Comparison of ENCODE assay signal across 25 cellular contexts in the genomic region with DNA sequence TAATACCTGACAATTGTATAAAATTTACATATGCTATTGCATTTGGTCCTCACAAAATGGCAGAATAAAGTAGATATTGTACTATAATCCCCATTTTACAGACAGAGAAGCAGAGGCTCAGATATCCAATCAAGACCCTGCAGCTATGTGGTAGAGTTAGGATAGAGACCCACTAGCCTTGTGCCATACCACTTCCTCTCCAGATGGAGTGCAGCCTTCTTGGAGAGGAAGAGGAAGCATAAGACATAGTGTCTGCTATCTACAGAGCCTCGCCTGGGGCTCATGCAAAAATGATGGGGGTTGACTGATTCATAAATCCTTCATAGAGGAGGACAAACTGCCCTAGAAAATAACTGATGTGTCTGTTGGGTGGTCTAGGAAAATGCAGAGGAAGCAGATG.
"Had no signal": no experiment of that assay in that cellular context is flagged by ENCODE, and none has a peak within 500 bp of the region (broad histone marks: within the 10 kb centered on the region; RNA-seq: fewer than 3 reads in every experiment).

No MANE protein-coding gene starts in this region.

- H3K9me3 Mint-ChIP-seq: activated naive CD4-positive, alpha-beta T cell treated with anti-CD3 and anti-CD28 coated beads, Interleukin-2, amount 10 ng/mL, durations not matched to agents 7 days and 5 days; activated T-cell treated with anti-CD3 and anti-CD28 coated beads, Interleukin-2, amount 50 U/mL, for 4 hours; endodermal cell; memory B cell; nephron progenitor cell; stimulated activated effector memory CD8-positive, alpha-beta T cell treated with anti-CD3 and anti-CD28 coated beads, Interleukin-12 subunit alpha, Interleukin-12 subunit beta, amount 100 ng/mL, for 72 hours had no signal

- H3K36me3 ChIP-seq: heart left ventricle, pancreas, stomach, suprapubic skin, tibial nerve had no signal

- H3K4me3 Mint-ChIP-seq: activated naive CD4-positive, alpha-beta T cell treated with anti-CD3 and anti-CD28 coated beads, Interleukin-2, amount 10 ng/mL, durations not matched to agents 7 days and 5 days; activated T-cell treated with anti-CD3 and anti-CD28 coated beads, Interleukin-2, amount 50 U/mL, for 4 hours; endodermal cell; memory B cell; nephron progenitor cell; stimulated activated effector memory CD8-positive, alpha-beta T cell treated with anti-CD3 and anti-CD28 coated beads, Interleukin-12 subunit alpha, Interleukin-12 subunit beta, amount 100 ng/mL, for 72 hours had no signal

- H3K4me1 Mint-ChIP-seq: activated naive CD4-positive, alpha-beta T cell treated with anti-CD3 and anti-CD28 coated beads, Interleukin-2, amount 10 ng/mL, durations not matched to agents 7 days and 5 days; memory B cell; stimulated activated effector memory CD8-positive, alpha-beta T cell treated with anti-CD3 and anti-CD28 coated beads, Interleukin-12 subunit alpha, Interleukin-12 subunit beta, amount 100 ng/mL, for 72 hours had no signal

- H3K4me3 ChIP-seq: coronary artery, heart left ventricle, pancreas, psoas muscle, stomach, suprapubic skin, tibial nerve had no signal

- DNase-seq: activated CD4-positive, alpha-beta T cell treated with anti-CD3 and anti-CD28 coated beads for 4 hours; activated CD4-positive, alpha-beta T cell treated with anti-CD3 and anti-CD28 coated beads, Interleukin-2, amount 50 U/mL, for 48 hours; activated CD4-positive, CD25-positive, alpha-beta regulatory T cell; activated CD8-positive, alpha-beta memory T cell treated with anti-CD3 and anti-CD28 coated beads, Interleukin-2, amount 50 U/mL, for 48 hours; activated effector memory CD4-positive, alpha-beta T cell treated with Interleukin-2 at 50 U/mL for 16 hours; activated naive CD4-positive, alpha-beta T cell treated with anti-CD3 and anti-CD28 coated beads, Interleukin-2, amount 10 ng/mL, durations not matched to agents 7 days and 5 days; activated T-cell treated with anti-CD3 and anti-CD28 coated beads, Interleukin-2, amount 50 U/mL, for 4 hours; amygdala; cerebellar nuclear complex; endodermal cell; heart left ventricle; left colon; nephron progenitor cell; pancreas; psoas muscle; right cardiac atrium; stimulated activated CD4-positive, alpha-beta T cell treated with anti-CD3 and anti-CD28 coated beads, Interleukin-12 subunit alpha, Interleukin-12 subunit beta, amount 100 ng/mL, for 4 hours; stimulated activated CD4-positive, alpha-beta T cell treated with anti-CD3 and anti-CD28 coated beads, Interleukin-1b, Interleukin-23, amount 100 ng/mL, for 48 hours; stomach; T-helper 9 cell had no signal

- H3K4me1 ChIP-seq: heart left ventricle, psoas muscle, suprapubic skin, tibial nerve had no signal

- ATAC-seq: activated T-cell treated with anti-CD3 and anti-CD28 coated beads, Interleukin-2, amount 50 U/mL, for 4 hours; heart left ventricle; left colon; pancreas; psoas muscle; right cardiac atrium; stimulated activated effector memory CD8-positive, alpha-beta T cell treated with anti-CD3 and anti-CD28 coated beads, Interleukin-12 subunit alpha, Interleukin-12 subunit beta, amount 100 ng/mL, for 72 hours had no signal

- H3K27ac Mint-ChIP-seq: activated naive CD4-positive, alpha-beta T cell treated with anti-CD3 and anti-CD28 coated beads, Interleukin-2, amount 10 ng/mL, durations not matched to agents 7 days and 5 days; endodermal cell; memory B cell; nephron progenitor cell; stimulated activated effector memory CD8-positive, alpha-beta T cell treated with anti-CD3 and anti-CD28 coated beads, Interleukin-12 subunit alpha, Interleukin-12 subunit beta, amount 100 ng/mL, for 72 hours had no signal

- H3K27me3 ChIP-seq: pancreas, tibial nerve had no signal

- H3K36me3 Mint-ChIP-seq: activated naive CD4-positive, alpha-beta T cell treated with anti-CD3 and anti-CD28 coated beads, Interleukin-2, amount 10 ng/mL, durations not matched to agents 7 days and 5 days; memory B cell; stimulated activated effector memory CD8-positive, alpha-beta T cell treated with anti-CD3 and anti-CD28 coated beads, Interleukin-12 subunit alpha, Interleukin-12 subunit beta, amount 100 ng/mL, for 72 hours had no signal

- H3K9me3 ChIP-seq: heart left ventricle, pancreas, psoas muscle, stomach, suprapubic skin, tibial nerve had no signal

- H3K27ac ChIP-seq: coronary artery, pancreas, psoas muscle, stomach, suprapubic skin, tibial nerve had no signal

- H3K27me3 Mint-ChIP-seq: activated naive CD4-positive, alpha-beta T cell treated with anti-CD3 and anti-CD28 coated beads, Interleukin-2, amount 10 ng/mL, durations not matched to agents 7 days and 5 days had no signal
